16 cellular contexts compared by ENCODE assay signal in the genomic region with DNA sequence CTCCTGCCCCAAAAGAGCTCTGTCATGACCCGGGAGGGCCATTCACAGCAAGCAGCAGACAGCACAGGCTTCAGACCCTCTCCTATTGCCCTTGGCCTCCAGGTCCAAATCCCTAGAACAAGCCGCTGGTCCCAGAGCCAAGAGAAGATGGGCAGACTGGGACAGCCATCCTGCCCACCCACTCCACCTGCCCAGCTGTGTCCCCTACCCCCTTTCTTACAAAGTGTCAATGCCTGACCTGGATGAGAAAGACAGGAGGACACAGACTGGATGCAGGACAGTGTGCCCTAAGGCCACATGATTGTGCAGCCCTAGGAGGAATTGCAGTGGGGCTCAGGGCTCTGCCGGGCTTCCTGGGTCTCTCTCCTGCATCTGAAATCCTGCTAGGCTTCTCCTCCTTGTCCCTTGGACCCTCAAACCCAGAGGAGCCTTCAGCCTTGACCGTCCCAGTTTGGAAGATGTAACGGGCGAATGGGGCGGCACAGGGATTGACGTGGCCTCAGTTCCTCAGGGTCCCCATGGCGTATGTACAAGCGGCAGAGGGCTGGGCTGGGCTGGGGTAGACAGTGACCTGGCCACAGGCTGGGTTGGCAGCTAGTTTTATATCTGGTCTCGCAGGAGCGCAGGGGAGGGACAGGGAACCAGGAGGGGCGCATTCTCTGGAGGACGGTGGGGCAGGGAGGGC. TPM values are rescaled to one million over a fixed set of nuclear protein-coding genes. Genes with fewer than 3 reads are reported as not detected.
DNase-seq lines count a peak whose midpoint lies in the region; TF ChIP-seq lines count a peak whose summit lies in the region.
"Had no signal": no experiment of that assay in that cellular context is flagged by ENCODE, and none has a peak within 500 bp of the region (broad histone marks: within the 10 kb centered on the region; RNA-seq: fewer than 3 reads in every experiment).

No MANE protein-coding gene starts in this region.

- H3K9me3 Mint-ChIP-seq in endodermal cell (no peaks in the 10 kb centered on the region), nephron (no peaks in the 10 kb centered on the region), type B pancreatic cell (no peaks in the 10 kb centered on the region)
- H3K9me3 Mint-ChIP-seq: activated CD4-positive, alpha-beta T cell treated with anti-CD3 and anti-CD28 coated beads, Interleukin-2, amount 10 ng/mL, durations not matched to agents 7 days and 5 days; naive B cell; T-helper 2 cell treated with Interferon-gamma antibody and Interleukin-4, amounts not matched to agents 5 μg/mL and 100 μg/mL, for 36 hours had no signal

- in situ Hi-C loops in GM13976 (cut with MboI; ENCODE audit: low sequenced_read_pairs, unreplicated experiment) = no loop called here

- H3K4me3 ChIP-seq in SJCRH30 = no peak overlapping the region
- H3K4me3 ChIP-seq in endodermal cell (ENCODE audit: low read length) = no peak overlapping the region
- H3K4me3 ChIP-seq: adrenal gland, colonic mucosa, GM23248, upper lobe of left lung had no signal

- H3K4me3 Mint-ChIP-seq in endodermal cell = no peak overlapping the region
- H3K4me3 Mint-ChIP-seq in nephron = no peak overlapping the region
- H3K4me3 Mint-ChIP-seq in type B pancreatic cell = no peak overlapping the region
- H3K4me3 Mint-ChIP-seq: activated CD4-positive, alpha-beta T cell treated with anti-CD3 and anti-CD28 coated beads, Interleukin-2, amount 10 ng/mL, durations not matched to agents 7 days and 5 days; naive B cell; T-helper 2 cell treated with Interferon-gamma antibody and Interleukin-4, amounts not matched to agents 5 μg/mL and 100 μg/mL, for 36 hours had no signal

- H3K4me1 ChIP-seq in SJCRH30 = peaks cover 66% of the 10 kb centered on the region
- no peaks in the 10 kb centered on the region for H3K4me1 ChIP-seq in endodermal cell (ENCODE audit: control insufficient read depth, insufficient read depth, low read length)

- no peaks in the 10 kb centered on the region for H3K36me3 Mint-ChIP-seq in endodermal cell (ENCODE audit: low read depth)
- H3K36me3 Mint-ChIP-seq in nephron (ENCODE audit: low read depth) = no peaks in the 10 kb centered on the region
- H3K36me3 Mint-ChIP-seq in type B pancreatic cell = no peaks in the 10 kb centered on the region
- H3K36me3 Mint-ChIP-seq: naive B cell had no signal

- H3K27ac ChIP-seq in SJCRH30 (peak overlapping the region; percentile 71), endodermal cell (ENCODE audit: low read depth, low read length) (no peak overlapping the region)
- H3K27ac ChIP-seq: colonic mucosa, GM23248 had no signal

- peak in 1 of 2 experiments; percentile 37 for DNase-seq in SJCRH30
- peak; percentile 43 for DNase-seq in endodermal cell
- DNase-seq in type B pancreatic cell (ENCODE audit: extremely low spot score, unreplicated experiment) = no peak
- no peak for DNase-seq in GM13976 (ENCODE audit: low spot score)
- no peak for DNase-seq in DMS53 treated with DMSO at 0.1 percent for 48 hours (lab: John Stamatoyannopoulos, UW; ENCODE audit: unreplicated experiment)
- no peak for DNase-seq in NCI-H2171 treated with DMSO at 0.1 percent for 48 hours (lab: John Stamatoyannopoulos, UW)
- DNase-seq: activated CD4-positive, alpha-beta T cell treated with anti-CD3 and anti-CD28 coated beads, Interleukin-2, amount 10 ng/mL, durations not matched to agents 7 days and 5 days; activated T-cell treated with anti-CD3 and anti-CD28 coated beads, Interleukin-2, amount 50 U/mL, for 48 hours; naive B cell; stimulated activated CD4-positive, alpha-beta T cell treated with anti-CD3 and anti-CD28 coated beads, Interleukin-4, amount 100 ng/mL, for 24 hours had no signal

- no peaks in the 10 kb centered on the region for H3K9me3 ChIP-seq in SJCRH30 (replicated peaks)
- no peaks in the 10 kb centered on the region for H3K9me3 ChIP-seq in endodermal cell (ENCODE audit: control insufficient read depth, low read length)
- H3K9me3 ChIP-seq: adrenal gland, colonic mucosa, upper lobe of left lung had no signal

- WGBS in endodermal cell (ENCODE audit: insufficient coverage in 1 of 2, insufficient read length in 1 of 2), 2 experiments = 93 to 97% methylated on average over 12 to 14 of the region's 14 CpGs

- H3K36me3 ChIP-seq in SJCRH30 (no peaks in the 10 kb centered on the region), endodermal cell (ENCODE audit: control insufficient read depth, insufficient read depth, low read length) (no peaks in the 10 kb centered on the region)
- H3K36me3 ChIP-seq: adrenal gland, colonic mucosa, upper lobe of left lung had no signal

- H3K27me3 ChIP-seq in SJCRH30 (no peaks in the 10 kb centered on the region), endodermal cell (ENCODE audit: control insufficient read depth, insufficient read depth, low read length, poor library complexity, severe bottlenecking) (no peaks in the 10 kb centered on the region)
- H3K27me3 ChIP-seq: adrenal gland, colonic mucosa, upper lobe of left lung had no signal

- no peak overlapping the region for H3K9ac ChIP-seq in endodermal cell (ENCODE audit: extremely low read depth, low read length, poor library complexity, severe bottlenecking)
- H3K9ac ChIP-seq: GM23248 had no signal

- H3K27me3 Mint-ChIP-seq in endodermal cell (ENCODE audit: insufficient read depth) (peaks cover 19% of the 10 kb centered on the region), nephron (ENCODE audit: low read depth) (peaks cover 52% of the 10 kb centered on the region), type B pancreatic cell (no peaks in the 10 kb centered on the region)
- H3K27me3 Mint-ChIP-seq: activated CD4-positive, alpha-beta T cell treated with anti-CD3 and anti-CD28 coated beads, Interleukin-2, amount 10 ng/mL, durations not matched to agents 7 days and 5 days had no signal

- TF ChIP-seq CTCF in endodermal cell (conservative IDR thresholded peaks at IDR 0.05) = no peak
- TF ChIP-seq CTCF in nephron (IDR thresholded peaks at IDR 0.05; ENCODE audit: unreplicated experiment in 3 of 3) = no peak
- TF ChIP-seq CTCF in type B pancreatic cell (conservative IDR thresholded peaks at IDR 0.05) = no peak
- no peak for TF ChIP-seq CTCF in GM13976 (IDR thresholded peaks at IDR 0.05; ENCODE audit: borderline replicate concordance, control extremely low read depth, extremely low read depth, insufficient read depth, missing control alignments)

- H3K27ac Mint-ChIP-seq in endodermal cell (no peak overlapping the region), nephron (peak overlapping the region; percentile 62 to 88 (median 70)), type B pancreatic cell (peak overlapping the region; percentile 36)
- H3K27ac Mint-ChIP-seq: activated CD4-positive, alpha-beta T cell treated with anti-CD3 and anti-CD28 coated beads, Interleukin-2, amount 10 ng/mL, durations not matched to agents 7 days and 5 days; T-helper 2 cell treated with Interferon-gamma antibody and Interleukin-4, amounts not matched to agents 5 μg/mL and 100 μg/mL, for 36 hours had no signal

- H3K4me1 Mint-ChIP-seq in endodermal cell (peaks cover 5% of the 10 kb centered on the region), nephron (peaks cover 84% of the 10 kb centered on the region), type B pancreatic cell (ENCODE audit: unreplicated experiment) (peaks cover 15% of the 10 kb centered on the region)
- H3K4me1 Mint-ChIP-seq: activated CD4-positive, alpha-beta T cell treated with anti-CD3 and anti-CD28 coated beads, Interleukin-2, amount 10 ng/mL, durations not matched to agents 7 days and 5 days had no signal

RNA-seq across cellular contexts. Expression of a gene that starts 27.1 kb away (rescaled TPM):
- 4.7 and 5.3 TPM in 2 replicates for total RNA-seq in SJCRH30 (2014; rRNA removed; shearing (Covaris generic))
- total RNA-seq in endodermal cell (1 to 10 TPM; 2.8 to 3.8 TPM), type B pancreatic cell (ENCODE audit: low replicate concordance) (8.1 and 8.5 TPM in 2 replicates)
- polyA plus RNA-seq in endodermal cell (2013, experiment 1 of 2) = 4.8 TPM
- 5.1 TPM for polyA plus RNA-seq in endodermal cell (2013, experiment 2 of 2)

RNA-seq across cellular contexts. Expression of a gene that starts 33.7 kb away (rescaled TPM):
- total RNA-seq in SJCRH30 (2014; rRNA removed; shearing (Covaris generic)) = 0.58 and 0.67 TPM in 2 replicates
- not detected for total RNA-seq in endodermal cell
- 4.4 TPM for polyA plus RNA-seq in endodermal cell (2013, experiment 1 of 2)
- 3.2 TPM for polyA plus RNA-seq in endodermal cell (2013, experiment 2 of 2)
- total RNA-seq in type B pancreatic cell (ENCODE audit: low replicate concordance) = 0.14 and 1.7 TPM in 2 replicates

RNA-seq across cellular contexts. Expression of a gene that starts 41.7 kb away (rescaled TPM):
- 80.1 and 80.7 TPM in 2 replicates for total RNA-seq in SJCRH30 (2014; rRNA removed; shearing (Covaris generic))
- 10 to 100 TPM; 21.2 to 24.1 TPM for total RNA-seq in endodermal cell
- polyA plus RNA-seq in endodermal cell (2013, experiment 1 of 2) = 28.0 TPM
- polyA plus RNA-seq in endodermal cell (2013, experiment 2 of 2) = 25.4 TPM
- 9.7 and 28.8 TPM in 2 replicates for total RNA-seq in type B pancreatic cell (ENCODE audit: low replicate concordance)
